8 cellular contexts compared by ENCODE assay signal in the genomic region with DNA sequence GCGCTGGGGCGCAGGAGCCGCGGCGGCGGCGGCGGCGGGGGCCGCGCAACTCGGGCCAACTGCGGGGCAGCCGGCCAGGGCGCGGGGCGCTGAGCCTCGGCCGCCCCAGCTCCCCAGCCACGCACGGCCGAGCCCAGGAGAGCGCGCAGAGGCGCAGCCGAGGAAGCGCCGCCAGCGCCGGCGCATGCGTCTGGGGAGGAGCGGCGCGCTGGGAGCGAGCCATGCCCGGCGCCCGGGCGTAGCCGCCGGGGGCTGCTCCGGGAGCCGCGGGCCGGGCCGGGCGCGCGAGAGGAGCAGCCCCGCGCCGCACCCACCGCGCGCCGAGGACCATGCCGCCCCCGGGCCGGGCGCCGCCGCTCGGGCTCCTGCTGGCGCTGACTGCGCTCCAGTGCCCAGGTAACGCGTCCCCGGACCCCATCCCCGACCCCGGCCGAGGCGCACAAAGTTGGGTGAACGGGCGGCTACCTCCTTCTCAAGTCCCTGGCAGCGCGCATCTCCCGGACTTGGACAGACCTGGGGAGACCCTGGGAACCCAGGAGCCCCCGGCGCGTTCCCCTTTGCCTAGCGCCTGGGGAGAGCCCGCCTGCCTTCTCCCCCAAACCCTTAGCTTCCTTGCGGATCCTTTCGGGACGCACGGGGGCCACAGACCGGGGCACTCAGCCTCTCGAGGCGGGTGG. TPM values are rescaled to one million over a fixed set of nuclear protein-coding genes. Genes with fewer than 3 reads are reported as not detected.
A peak's percentile ranks its signal among the peaks of the same experiment; 100 is the strongest.
DNase-seq lines count a peak whose midpoint lies in the region; ATAC-seq and TF ChIP-seq lines count a peak whose summit lies in the region.

No MANE protein-coding gene starts in this region.

- H3K4me1 ChIP-seq in osteoblast (ENCODE audit: insufficient read depth, low read length) = peaks cover 4% of the 10 kb centered on the region

- peak; percentile 33 for ATAC-seq in GM18502 (IDR thresholded peaks at IDR 0.05; ENCODE audit: poor library complexity, unreplicated experiment)
- ATAC-seq in HG02678 (IDR thresholded peaks at IDR 0.05; ENCODE audit: unreplicated experiment) = peak; percentile 20
- no peak for ATAC-seq in GM19324 (IDR thresholded peaks at IDR 0.05; ENCODE audit: low FRiP score, unreplicated experiment)
- no peak for ATAC-seq in HG02970 (IDR thresholded peaks at IDR 0.05; ENCODE audit: low FRiP score, unreplicated experiment)

- no peak for TF ChIP-seq CTCF in cardiac fibroblast (IDR thresholded peaks at IDR 0.05; ENCODE audit: low read depth, low read length)
- no peak for TF ChIP-seq CTCF in osteoblast (IDR thresholded peaks at IDR 0.05; ENCODE audit: extremely low read depth, low read depth, low read length)

- peak overlapping the region; percentile 36 to 51 for H3K4me3 ChIP-seq in cardiac fibroblast (replicated peaks in 1 of 2; ENCODE audit: low read depth in 2 of 2, low read length in 2 of 2)
- H3K4me3 ChIP-seq in osteoblast (ENCODE audit: insufficient read depth, low read length) = no peak overlapping the region

- peak overlapping the region; percentile 36 for H3K4me2 ChIP-seq in osteoblast (ENCODE audit: insufficient read depth, low read length)

- H3K79me2 ChIP-seq in osteoblast (ENCODE audit: insufficient read depth, low read length) = no peaks in the 10 kb centered on the region

- no peaks in the 10 kb centered on the region for H4K20me1 ChIP-seq in osteoblast (ENCODE audit: insufficient read depth, low read length)

- H3K36me3 ChIP-seq in osteoblast (ENCODE audit: insufficient read depth, low read length) = no peaks in the 10 kb centered on the region

- no peak overlapping the region for H3K27ac ChIP-seq in osteoblast (ENCODE audit: low read depth, low read length)

- H3K9me3 ChIP-seq in osteoblast (ENCODE audit: low read depth, low read length) = no peaks in the 10 kb centered on the region

- H2AFZ ChIP-seq in osteoblast (ENCODE audit: low read length) = no peak overlapping the region

- peaks cover 30% of the 10 kb centered on the region for H3K27me3 ChIP-seq in osteoblast (ENCODE audit: insufficient read depth, low read length)

- DNase-seq in cardiac fibroblast (ENCODE audit: low read depth in 2 of 2) (peak in 1 of 2 donors; percentile 21), osteoblast (ENCODE audit: insufficient read length, low spot score, missing footprints) (peak; percentile 93), T1000 (lab: John Stamatoyannopoulos, UW) (no peak)
- no peak for DNase-seq in stimulated activated CD4-positive, alpha-beta T cell treated with anti-CD3 and anti-CD28 coated beads, Interleukin-1b, Interleukin-23, amount 100 ng/mL, for 48 hours

RNA-seq across cellular contexts. Expression of a gene that starts 0.4 kb away (rescaled TPM):
- total RNA-seq in osteoblast = 0.72 and 1.5 TPM in 2 replicates

Comparison
In these comparisons a context has a peak if more than half of its experiments do, and no peak if none do; other contexts are left out.
1. ATAC-seq: peak in GM18502 (single experiment) and HG02678 (single experiment); none in GM19324 (single experiment) and HG02970 (single experiment).